In the genomic region with DNA sequence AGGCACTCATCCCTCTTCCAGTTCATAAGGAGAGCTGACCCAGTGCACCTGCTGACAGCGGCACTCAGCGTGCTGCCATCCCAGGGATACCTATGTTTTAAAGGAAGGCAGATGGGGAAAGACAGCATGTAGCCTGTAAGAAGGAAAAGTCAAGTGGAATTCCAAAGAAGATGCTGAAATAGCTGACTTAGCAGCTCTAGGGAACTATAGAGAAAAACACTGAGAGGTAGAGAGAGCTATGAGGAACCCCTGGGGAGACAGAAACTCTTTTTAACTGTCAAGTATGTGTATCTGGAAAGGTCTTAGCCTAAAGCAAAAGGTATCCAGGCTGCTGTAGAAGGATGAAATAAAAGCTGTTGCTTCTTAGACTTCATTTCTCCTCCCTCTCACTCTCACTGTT, we compare ENCODE assay signal across 31 cellular contexts.
"Had no signal": no experiment of that assay in that cellular context is flagged by ENCODE, and none has a peak within 500 bp of the region (broad histone marks: within the 10 kb centered on the region; RNA-seq: fewer than 3 reads in every experiment).

No MANE protein-coding gene starts in this region.

- H3K27ac ChIP-seq: ascending aorta, cardiac muscle cell, colonic mucosa, epithelial cell of prostate, esophagus squamous epithelium, ovary, spleen, transverse colon, WERI-Rb-1 had no signal

- H3K36me3 ChIP-seq: ascending aorta, cardiac muscle cell, colonic mucosa, esophagus squamous epithelium, ovary, spleen, transverse colon, WERI-Rb-1 had no signal

- H3K4me1 ChIP-seq: ascending aorta, colonic mucosa, spleen, transverse colon had no signal

- H3K9me3 ChIP-seq: ascending aorta, colonic mucosa, ovary had no signal

- DNase-seq: activated CD4-positive, alpha-beta T cell treated with anti-CD3 and anti-CD28 coated beads for 1 hour; activated CD4-positive, alpha-beta T cell treated with anti-CD3 and anti-CD28 coated beads, Interleukin-2, amount 10 ng/mL, durations not matched to agents 7 days and 5 days; activated CD8-positive, alpha-beta memory T cell treated with anti-CD3 and anti-CD28 coated beads, Interleukin-2, amount 10 ng/mL, durations not matched to agents 7 days and 5 days; activated CD8-positive, alpha-beta T cell treated with anti-CD3 and anti-CD28 coated beads, Interleukin-2, amount 10 ng/mL, durations not matched to agents 7 days and 5 days; activated effector memory CD4-positive, alpha-beta T cell treated with Interleukin-2 at 50 U/mL for 16 hours; activated naive CD4-positive, alpha-beta T cell treated with Interleukin-2 at 50 U/mL for 16 hours; activated naive CD8-positive, alpha-beta T cell treated with anti-CD3 and anti-CD28 coated beads for 36 hours; activated T-cell treated with anti-CD3 and anti-CD28 coated beads for 4 hours; activated T-cell treated with anti-CD3 and anti-CD28 coated beads, Interleukin-2, amount 50 U/mL, for 72 hours; cerebellar nuclear complex; colonic mucosa; effector CD8-positive, alpha-beta T cell; esophagus squamous epithelium; foreskin melanocyte; glutamatergic neuron; islet precursor cell; left cardiac atrium; mammary epithelial cell; naive B cell; nephron progenitor cell; ovary; retina; spleen; stimulated activated naive CD4-positive, alpha-beta T cell treated with Interleukin-2 at 50 U/mL for 16 hours; T-helper 17 cell; T1000; transverse colon; WERI-Rb-1 had no signal

- ATAC-seq: activated CD8-positive, alpha-beta memory T cell treated with anti-CD3 and anti-CD28 coated beads, Interleukin-2, amount 10 ng/mL, durations not matched to agents 7 days and 5 days; activated CD8-positive, alpha-beta T cell treated with anti-CD3 and anti-CD28 coated beads, Interleukin-2, amount 10 ng/mL, durations not matched to agents 7 days and 5 days; activated T-cell treated with anti-CD3 and anti-CD28 coated beads, Interleukin-2, amount 50 U/mL, for 72 hours; T-helper 17 cell had no signal

- H3K27me3 ChIP-seq: ascending aorta, cardiac muscle cell, colonic mucosa, esophagus squamous epithelium, ovary, spleen, transverse colon had no signal

- H3K4me3 ChIP-seq: ascending aorta, cardiac muscle cell, colonic mucosa, esophagus squamous epithelium, ovary, spleen, transverse colon had no signal
